Comparison of ENCODE assay signal across 15 cellular contexts in genomic region chr12:124015791-124016510, GRCh38. TPM values are rescaled to one million over a fixed set of nuclear protein-coding genes. Genes with fewer than 3 reads are reported as not detected.
A peak's percentile ranks its signal among the peaks of the same experiment; 100 is the strongest.
DNase-seq lines count a peak whose midpoint lies in the region; ATAC-seq and TF ChIP-seq lines count a peak whose summit lies in the region.
"Had no signal": no experiment of that assay in that cellular context is flagged by ENCODE, and none has a peak within 500 bp of the region (broad histone marks: within the 10 kb centered on the region; RNA-seq: fewer than 3 reads in every experiment).

No MANE protein-coding gene starts in this region.

- H3K27ac Mint-ChIP-seq in CD8-positive, alpha-beta T cell, result peak overlapping the region; percentile 66
- H3K27ac Mint-ChIP-seq in CD4-positive, alpha-beta T cell, result no peak overlapping the region
- H3K27ac Mint-ChIP-seq: B cell had no signal

- H3K9me3 ChIP-seq in cardiac muscle cell (ENCODE audit: low read depth) (no peaks in the 10 kb centered on the region), hepatocyte (ENCODE audit: low read depth) (no peaks in the 10 kb centered on the region)
- H3K9me3 ChIP-seq in CD8-positive, alpha-beta T cell (ENCODE audit: low read length), result no peaks in the 10 kb centered on the region
- H3K9me3 ChIP-seq in CD4-positive, alpha-beta T cell (ENCODE audit: control insufficient read depth, low read length), result no peaks in the 10 kb centered on the region
- H3K9me3 ChIP-seq: BLaER1 treated with 17β-estradiol and CSF1 and Interleukin-3, amounts not matched to agents 10 nM and 100 nM; HAP-1 had no signal

- no peaks in the 10 kb centered on the region for H3K4me1 Mint-ChIP-seq in CD8-positive, alpha-beta T cell (ENCODE audit: low read depth)
- no peaks in the 10 kb centered on the region for H3K4me1 Mint-ChIP-seq in CD4-positive, alpha-beta T cell (ENCODE audit: low read depth)
- H3K4me1 Mint-ChIP-seq: CD4-positive, CD25-positive, alpha-beta regulatory T cell had no signal

- no peak overlapping the region for H3K4me3 Mint-ChIP-seq in CD8-positive, alpha-beta T cell
- no peak overlapping the region for H3K4me3 Mint-ChIP-seq in CD4-positive, alpha-beta T cell
- H3K4me3 Mint-ChIP-seq: B cell had no signal

- POLR2A ChIA-PET in CD8-positive, alpha-beta T cell (lab: Charles Lee), result no interaction called here
- POLR2A ChIA-PET in CD4-positive, alpha-beta T cell (lab: Charles Lee), result no interaction called here

- WGBS in hepatocyte (ENCODE audit: low lambda C conversion rate, missing lambda C conversion rate), result 87% methylated on average over 8 of the region's 8 CpGs

- CTCF ChIA-PET in CD8-positive, alpha-beta T cell (lab: Charles Lee), result interaction anchor here (1.2 to 1.4 kb wide), 2 partner anchors 14 to 755 kb away, joined by 3 read pairs; no protein-coding TSS in a partner anchor
- CTCF ChIA-PET in CD4-positive, alpha-beta T cell (lab: Charles Lee), result interaction anchor here (1.5 kb wide), 1 partner anchor 16 kb away, joined by 3 read pairs; no protein-coding TSS in a partner anchor

- no peak overlapping the region for H3K4me3 ChIP-seq in cardiac muscle cell
- no peak overlapping the region for H3K4me3 ChIP-seq in CD8-positive, alpha-beta T cell (ENCODE audit: low read depth, low read length)
- no peak overlapping the region for H3K4me3 ChIP-seq in hepatocyte
- H3K4me3 ChIP-seq: BLaER1 treated with 17β-estradiol and CSF1 and Interleukin-3, amounts not matched to agents 10 nM and 100 nM; GM23248; HAP-1 had no signal

- peak overlapping the region; percentile 62 for H3K27ac ChIP-seq in cardiac muscle cell
- no peak overlapping the region for H3K27ac ChIP-seq in CD8-positive, alpha-beta T cell (ENCODE audit: low read depth, low read length)
- peak overlapping the region; percentile 73 for H3K27ac ChIP-seq in hepatocyte
- no peak overlapping the region for H3K27ac ChIP-seq in CD4-positive, alpha-beta T cell (ENCODE audit: low read depth, low read length)
- H3K27ac ChIP-seq: GM23248 had no signal

- intact Hi-C loops in cardiac septum (cut with DNase I), result no loop called here
- intact Hi-C loops in CD8-positive, alpha-beta T cell (cut with DNase I, micrococcal nuclease), result no loop called here
- intact Hi-C loops in CD4-positive, alpha-beta T cell (cut with DNase I, micrococcal nuclease), result no loop called here

- no peak overlapping the region for H2AFZ ChIP-seq in hepatocyte
- H2AFZ ChIP-seq: GM23248 had no signal

- H3K36me3 Mint-ChIP-seq in CD8-positive, alpha-beta T cell, result peaks cover 39% of the 10 kb centered on the region
- peaks cover 29% of the 10 kb centered on the region for H3K36me3 Mint-ChIP-seq in CD4-positive, alpha-beta T cell (ENCODE audit: low read depth)

- H3K27me3 Mint-ChIP-seq in CD8-positive, alpha-beta T cell (ENCODE audit: low read depth), result no peaks in the 10 kb centered on the region
- H3K27me3 Mint-ChIP-seq in CD4-positive, alpha-beta T cell, result no peaks in the 10 kb centered on the region
- H3K27me3 Mint-ChIP-seq: B cell had no signal

- H3K9me2 ChIP-seq in hepatocyte (replicated peaks; ENCODE audit: insufficient read depth), result no peaks in the 10 kb centered on the region

- no peaks in the 10 kb centered on the region for H3K9me3 Mint-ChIP-seq in CD8-positive, alpha-beta T cell
- H3K9me3 Mint-ChIP-seq in CD4-positive, alpha-beta T cell, result no peaks in the 10 kb centered on the region
- H3K9me3 Mint-ChIP-seq: CD4-positive, CD25-positive, alpha-beta regulatory T cell had no signal

- TF ChIP-seq CTCF in cardiac muscle cell (IDR thresholded peaks at IDR 0.05; ENCODE audit: low read depth, low read length), result no peak
- TF ChIP-seq CTCF in CD8-positive, alpha-beta T cell (IDR thresholded peaks at IDR 0.05), result no peak
- no peak for TF ChIP-seq CTCF in hepatocyte (IDR thresholded peaks at IDR 0.05; ENCODE audit: poor library complexity)
- TF ChIP-seq CTCF in CD4-positive, alpha-beta T cell (IDR thresholded peaks at IDR 0.05), result no peak

- DNase-seq in cardiac muscle cell (ENCODE audit: low read depth in 1 of 2, low spot score in 1 of 2) (no peak), cardiac septum (ENCODE audit: low spot score) (no peak), OCI-M1 (lab: John Stamatoyannopoulos, UW) (peak; percentile 48), hepatocyte (ENCODE audit: low spot score) (no peak), NCI-H748 treated with DMSO at 0.1 percent for 48 hours (lab: John Stamatoyannopoulos, UW) (no peak)
- DNase-seq in CD8-positive, alpha-beta T cell, result no peak
- no peak for DNase-seq in CD4-positive, alpha-beta T cell
- DNase-seq: CD4-positive, CD25-positive, alpha-beta regulatory T cell; DMS153; DMS79; GDM1; GM23248 had no signal

- ATAC-seq in CD8-positive, alpha-beta T cell, result no peak
- ATAC-seq in CD4-positive, alpha-beta T cell (ENCODE audit: poor library complexity), result no peak

- no peak overlapping the region for H3K4me2 ChIP-seq in hepatocyte
- H3K4me2 ChIP-seq: BLaER1 treated with 17β-estradiol and CSF1 and Interleukin-3, amounts not matched to agents 10 nM and 100 nM had no signal

- H3K4me1 ChIP-seq in cardiac muscle cell (ENCODE audit: low read depth) (no peaks in the 10 kb centered on the region), hepatocyte (ENCODE audit: insufficient read depth) (peaks cover 20% of the 10 kb centered on the region)
- H3K4me1 ChIP-seq in CD8-positive, alpha-beta T cell (ENCODE audit: insufficient read depth, low read length), result no peaks in the 10 kb centered on the region

- H3K27me3 ChIP-seq in cardiac muscle cell, result no peaks in the 10 kb centered on the region
- no peaks in the 10 kb centered on the region for H3K27me3 ChIP-seq in CD8-positive, alpha-beta T cell (ENCODE audit: insufficient read depth, low read length)
- no peaks in the 10 kb centered on the region for H3K27me3 ChIP-seq in hepatocyte
- no peaks in the 10 kb centered on the region for H3K27me3 ChIP-seq in CD4-positive, alpha-beta T cell (ENCODE audit: control insufficient read depth, insufficient read depth, low read length)
- H3K27me3 ChIP-seq: BLaER1 treated with 17β-estradiol and CSF1 and Interleukin-3, amounts not matched to agents 10 nM and 100 nM had no signal

- H4K20me1 ChIP-seq in hepatocyte (ENCODE audit: insufficient read depth, poor library complexity, severe bottlenecking), result no peaks in the 10 kb centered on the region
- H4K20me1 ChIP-seq: BLaER1 treated with 17β-estradiol and CSF1 and Interleukin-3, amounts not matched to agents 10 nM and 100 nM had no signal

- H3K36me3 ChIP-seq in cardiac muscle cell (peaks cover 25% of the 10 kb centered on the region), hepatocyte (replicated peaks; ENCODE audit: insufficient read depth, low read depth) (peaks cover 7% of the 10 kb centered on the region)
- no peaks in the 10 kb centered on the region for H3K36me3 ChIP-seq in CD8-positive, alpha-beta T cell (ENCODE audit: insufficient read depth, low read length)

- no peaks in the 10 kb centered on the region for H3K79me2 ChIP-seq in hepatocyte

RNA-seq across cellular contexts. Expression of gene ZNF664, which starts 42.9 kb away (rescaled TPM):
- 78.9 and 115 TPM in 2 replicates for total RNA-seq in cardiac muscle cell
- polyA plus RNA-seq in cardiac muscle cell, result 40.5 and 43.4 TPM in 2 replicates
- 94.0 TPM for total RNA-seq in cardiac septum
- 10 to 100 TPM; 14.2 to 17.9 TPM for total RNA-seq in CD8-positive, alpha-beta T cell
- total RNA-seq in hepatocyte, result 63.9 and 80.4 TPM in 2 replicates
- 13.5 and 17.6 TPM in 2 replicates for polyA plus RNA-seq in hepatocyte
- 10 to 100 TPM; 13.4 to 19.0 TPM for total RNA-seq in CD4-positive, alpha-beta T cell

RNA-seq across cellular contexts. Expression of gene CCDC92, which starts 43.3 kb away (rescaled TPM):
- 39.0 and 49.3 TPM in 2 replicates for total RNA-seq in cardiac muscle cell
- polyA plus RNA-seq in cardiac muscle cell, result 67.0 and 88.7 TPM in 2 replicates
- total RNA-seq in cardiac septum, result 48.3 TPM
- total RNA-seq in CD8-positive, alpha-beta T cell, result 1 to 10 TPM; 6.9 to 8.1 TPM
- 12.8 and 16.9 TPM in 2 replicates for total RNA-seq in hepatocyte
- polyA plus RNA-seq in hepatocyte, result 58.8 and 60.2 TPM in 2 replicates
- total RNA-seq in CD4-positive, alpha-beta T cell, result 10 to 100 TPM; 11.5 to 12.7 TPM

Comparison
In these comparisons a context has a peak if more than half of its experiments do, and no peak if none do; other contexts are left out.
1. H3K27ac ChIP-seq: peak in cardiac muscle cell (single experiment) and hepatocyte (single experiment); none in CD8-positive, alpha-beta T cell (single experiment) and CD4-positive, alpha-beta T cell (single experiment).